9 cellular contexts compared by ENCODE assay signal in the genomic region with DNA sequence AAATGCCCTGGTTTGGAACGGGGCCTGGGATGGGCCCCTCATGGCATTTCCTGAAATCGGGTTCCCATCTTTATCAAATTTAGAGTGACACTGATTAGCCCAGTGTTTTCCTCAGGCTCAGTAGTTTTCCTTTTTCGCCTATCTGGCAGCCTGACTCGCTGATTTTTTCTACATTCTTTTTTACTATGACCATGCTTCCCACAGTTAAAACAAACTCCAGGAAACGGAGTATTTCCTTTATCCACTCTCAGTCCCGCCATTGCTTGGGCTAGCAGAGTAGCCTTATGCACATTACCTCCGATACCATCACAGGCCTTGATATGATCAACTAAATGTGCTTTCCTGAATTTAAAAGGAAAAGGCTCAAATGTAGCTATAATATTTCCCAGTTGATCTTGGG. TPM values are rescaled to one million over a fixed set of nuclear protein-coding genes. Genes with fewer than 3 reads are reported as not detected.
"Had no signal": no experiment of that assay in that cellular context is flagged by ENCODE, and none has a peak within 500 bp of the region (broad histone marks: within the 10 kb centered on the region; RNA-seq: fewer than 3 reads in every experiment).

No MANE protein-coding gene starts in this region.

- DNase-seq: GDM1, GF-D8 had no signal

- FAIRE-seq: G401.6, GM12878, GM12891, GM12892, GM18507, GM19239 had no signal

- ATAC-seq: GM12878 had no signal

- H3K4me3 ChIP-seq: GM12878 had no signal

RNA-seq across cellular contexts. Expression of a gene that starts 5.5 kb away (rescaled TPM):
- total RNA-seq: G401, GM12878 had no signal

RNA-seq across cellular contexts. Expression of a gene that starts 36.8 kb away (rescaled TPM):
- total RNA-seq: G401, GM12878 had no signal
- polyA plus RNA-seq: GM12878 had no signal

RNA-seq across cellular contexts. Expression of a gene that starts 37.4 kb away (rescaled TPM):
- total RNA-seq: G401, GM12878 had no signal
- polyA plus RNA-seq: GM12878 had no signal

RNA-seq across cellular contexts. Expression of a gene that starts 41.5 kb away (rescaled TPM):
- total RNA-seq: G401, GM12878 had no signal
- polyA plus RNA-seq: GM12878 had no signal

RNA-seq across cellular contexts. Expression of a gene that starts 54.9 kb away (rescaled TPM):
- total RNA-seq: G401, GM12878 had no signal
- polyA plus RNA-seq: GM12878 had no signal
